In genomic region chr11:95739108-95739507, GRCh38 we compare ENCODE assay signal across 1 cellular context.
TF ChIP-seq lines count a peak whose summit lies in the region.

No MANE protein-coding gene starts in this region.

TF ChIP-seq in K562, 482 proteins besides CTCF, POLR2A, EP300 and RAD21:
- TF ChIP-seq ZFP1 (CRISPR knock-in tag; IDR thresholded peaks at IDR 0.05) (no peak), MNT (conservative IDR thresholded peaks at IDR 0.05) (no peak), DIDO1 (tag; IDR thresholded peaks at IDR 0.05; ENCODE audit: low read depth) (no peak), NKRF (IDR thresholded peaks at IDR 0.05; ENCODE audit: borderline replicate concordance) (no peak), TFAM (CRISPR knock-in tag; conservative IDR thresholded peaks at IDR 0.05) (no peak), FOS (IDR thresholded peaks at IDR 0.05; ENCODE audit: extremely low read depth, insufficient read length) (no peak), E2F3 (CRISPR knock-in tag; IDR thresholded peaks at IDR 0.05) (no peak), CREB3 (tag; conservative IDR thresholded peaks at IDR 0.05; ENCODE audit: low read depth) (no peak), DMBX1 (CRISPR knock-in tag; IDR thresholded peaks at IDR 0.05; ENCODE audit: borderline replicate concordance) (no peak), E4F1 (CRISPR knock-in tag; IDR thresholded peaks at IDR 0.05; ENCODE audit: borderline replicate concordance) (no peak), SIN3A (IDR thresholded peaks at IDR 0.05; ENCODE audit: borderline replicate concordance in 2 of 2, control insufficient read depth in 1 of 2, low read depth in 2 of 2, low read length in 2 of 2) (no peak), NONO (IDR thresholded peaks at IDR 0.05; ENCODE audit: low read depth in 2 of 2, low read length in 1 of 2) (no peak), ADNP (tag; IDR thresholded peaks at IDR 0.05) (no peak), MBD1 (CRISPR knock-in tag; IDR thresholded peaks at IDR 0.05) (no peak), SMAD1 (IDR thresholded peaks at IDR 0.05; ENCODE audit: low read depth, low read length, partially characterized antibody) (no peak), MTA3 (IDR thresholded peaks at IDR 0.05; ENCODE audit: borderline replicate concordance) (no peak), ZFPM2 (CRISPR knock-in tag; IDR thresholded peaks at IDR 0.05) (no peak), CREM (IDR thresholded peaks at IDR 0.05; ENCODE audit: low read depth) (no peak), ZNF12 (CRISPR knock-in tag; IDR thresholded peaks at IDR 0.05) (no peak), NELFE (IDR thresholded peaks at IDR 0.05; ENCODE audit: insufficient read depth, insufficient read length) (no peak)
